13 cellular contexts compared by ENCODE assay signal in genomic region chr15:39195988-39196486, GRCh38.
DNase-seq lines count a peak whose midpoint lies in the region; ATAC-seq, FAIRE-seq and TF ChIP-seq lines count a peak whose summit lies in the region.
"Had no signal": no experiment of that assay in that cellular context is flagged by ENCODE, and none has a peak within 500 bp of the region (broad histone marks: within the 10 kb centered on the region; RNA-seq: fewer than 3 reads in every experiment).

No MANE protein-coding gene starts in this region.

- H3K9ac ChIP-seq in SK-N-SH = peak overlapping the region; percentile 40; the same call in 1 of the 2 replicates

- no peak for TF ChIP-seq POLR2A in A549 (IDR thresholded peaks at IDR 0.05; ENCODE audit: low read length)
- no peak for TF ChIP-seq POLR2A in right lobe of liver (IDR thresholded peaks at IDR 0.05)

- TF ChIP-seq CTCF in A549 (IDR thresholded peaks at IDR 0.05) (no peak), SK-N-SH (IDR thresholded peaks at IDR 0.05) (no peak), fibroblast of the aortic adventitia (IDR thresholded peaks at IDR 0.05; ENCODE audit: insufficient read depth, low read length) (no peak), right lobe of liver (IDR thresholded peaks at IDR 0.05) (no peak)

- no peaks in the 10 kb centered on the region for H4K20me1 ChIP-seq in SK-N-SH (ENCODE audit: insufficient read depth)

- 0% methylated on average over 3 of the region's 3 CpGs for WGBS in A549 (ENCODE audit: missing lambda C conversion rate)
- WGBS in SK-N-SH (ENCODE audit: low lambda C conversion rate) = 6% methylated on average over 3 of the region's 3 CpGs
- 73% methylated on average over 3 of the region's 3 CpGs for WGBS in right lobe of liver (ENCODE audit: insufficient coverage, low coverage, low lambda C conversion rate, missing lambda C conversion rate)

- H3K4me3 ChIP-seq in A549 (no peak overlapping the region), SK-N-SH (ENCODE audit: low read depth in 2 of 2, low read length in 1 of 2) (no peak overlapping the region), fibroblast of the aortic adventitia (ENCODE audit: low read depth, low read length) (no peak overlapping the region), right lobe of liver (no peak overlapping the region)

- H2AFZ ChIP-seq in SK-N-SH (ENCODE audit: low read depth) = peak overlapping the region; percentile 12; the same call in 1 of the 2 replicates

- peak; percentile 92 to 98 for ATAC-seq in A549
- ATAC-seq in right lobe of liver = no peak
- ATAC-seq in HG02798 (IDR thresholded peaks at IDR 0.05; ENCODE audit: poor library complexity, unreplicated experiment) = no peak
- ATAC-seq in HG03159 (IDR thresholded peaks at IDR 0.05; ENCODE audit: unreplicated experiment) = no peak

- intact Hi-C loops in right lobe of liver (cut with DNase I) = no loop called here

- DNase-seq in A549 (ENCODE audit: low read depth in 1 of 2, low spot score in 1 of 2) (peak; percentile 43 to 79), HPDE6-E6E7 (ENCODE audit: extremely low spot score) (peak; percentile 81), SK-N-SH (no peak), fibroblast of the aortic adventitia (ENCODE audit: low read depth) (peak; percentile 81), right lobe of liver (no peak), caudate nucleus (lab: John Stamatoyannopoulos, UW) (no peak)
- DNase-seq: activated CD4-positive, CD25-positive, alpha-beta regulatory T cell; AML-193; NCI-H1092 treated with DMSO at 0.1 percent for 48 hours; nephron progenitor cell; stimulated activated CD4-positive, alpha-beta T cell treated with anti-CD3 and anti-CD28 coated beads, Interleukin-2, amount 100 ng/mL, for 48 hours had no signal

- H3K27me3 ChIP-seq in SK-N-SH (ENCODE audit: insufficient read depth) (no peaks in the 10 kb centered on the region), right lobe of liver (no peaks in the 10 kb centered on the region)

- H3K9me3 ChIP-seq in A549 (no peaks in the 10 kb centered on the region; the same call in 2 of the 3 replicates), SK-N-SH (no peaks in the 10 kb centered on the region), right lobe of liver (no peaks in the 10 kb centered on the region)

- no peaks in the 10 kb centered on the region for H3K36me3 ChIP-seq in SK-N-SH (replicated peaks in 1 of 2; ENCODE audit: control insufficient read depth in 1 of 2, insufficient read depth in 2 of 2, low read length in 1 of 2)
- no peaks in the 10 kb centered on the region for H3K36me3 ChIP-seq in right lobe of liver

- no peaks in the 10 kb centered on the region for H3K9me2 ChIP-seq in SK-N-SH

- peak overlapping the region; percentile 81 to 83 for H3K27ac ChIP-seq in A549
- H3K27ac ChIP-seq in SK-N-SH (ENCODE audit: low read depth in 2 of 2, low read length in 1 of 2) = peak overlapping the region in 1 of 2 experiments; percentile 88; a peak in 2 of 4 replicates
- H3K27ac ChIP-seq in right lobe of liver = no peak overlapping the region
- H3K27ac ChIP-seq in caudate nucleus (ENCODE audit: low read depth, low read length) = no peak overlapping the region

- FAIRE-seq in A549 (lab: Jason Lieb, UNC) = no peak

- peaks cover 47% of the 10 kb centered on the region for H3F3A ChIP-seq in SK-N-SH (replicated peaks; ENCODE audit: insufficient read depth)

- peak overlapping the region; percentile 67 for H3K4me2 ChIP-seq in A549
- peak overlapping the region; percentile 51 for H3K4me2 ChIP-seq in SK-N-SH

- CTCF ChIA-PET in A549 (lab: Yijun Ruan, JAX) (interaction anchor here (4.1 kb wide), 1 partner anchor 24 kb away, joined by 22 read pairs; no protein-coding TSS in a partner anchor), SK-N-SH (lab: Yijun Ruan, JAX) (no interaction called here)

- TF ChIP-seq RAD21 in A549 (conservative IDR thresholded peaks at IDR 0.05 in 1 of 2, IDR thresholded peaks at IDR 0.05 in 1 of 2) = peak in 1 of 2 experiments; percentile 54; a peak in 4 of 5 replicates
- TF ChIP-seq RAD21 in SK-N-SH (IDR thresholded peaks at IDR 0.05; ENCODE audit: low read length) = no peak

- POLR2A ChIA-PET in A549 (lab: Yijun Ruan, JAX) (interaction anchor here (0.9 to 1.0 kb wide), 3 partner anchors 383 to 386 kb away, joined by 3 read pairs; partner anchors contain the start of gene THBS1), SK-N-SH (lab: Yijun Ruan, JAX) (no interaction called here)

- TF ChIP-seq EP300 in A549 (IDR thresholded peaks at IDR 0.05) (peak; percentile 68 to 72; a peak in 3 of 5 replicates), SK-N-SH (IDR thresholded peaks at IDR 0.05; ENCODE audit: borderline replicate concordance in 1 of 2, low read depth in 1 of 2, low read length in 1 of 2) (peak in 1 of 2 experiments; percentile 80; a peak in 2 of 4 replicates)

- H3K4me1 ChIP-seq in A549 (peaks cover 58% of the 10 kb centered on the region), SK-N-SH (ENCODE audit: control insufficient read depth in 1 of 2, insufficient read depth in 2 of 2, low read depth in 1 of 2, low read length in 1 of 2) (peaks cover 7 to 49% of the 10 kb centered on the region in 2 experiments), right lobe of liver (no peaks in the 10 kb centered on the region)

- no peaks in the 10 kb centered on the region for H3K79me2 ChIP-seq in SK-N-SH (ENCODE audit: insufficient read depth)

TF ChIP-seq in A549, 52 proteins besides CTCF, POLR2A, EP300 and RAD21 (continues in another document):
- TF ChIP-seq ATOH8 (CRISPR knock-in tag; IDR thresholded peaks at IDR 0.05; ENCODE audit: low read depth) = no peak
- peak in 1 of 2 experiments; percentile 59; a peak in 2 of 4 replicates for TF ChIP-seq CEBPB (IDR thresholded peaks at IDR 0.05)
- peak; percentile 59 for TF ChIP-seq FOSL2 (IDR thresholded peaks at IDR 0.05)
- peak; percentile 45; the same call in 1 of the 2 replicates for TF ChIP-seq FOSL2 (CRISPR knock-in tag; IDR thresholded peaks at IDR 0.05)
- peak; percentile 83 for TF ChIP-seq JUNB (IDR thresholded peaks at IDR 0.05)
- no peak for TF ChIP-seq SREBF2 (IDR thresholded peaks at IDR 0.05)
- no peak for TF ChIP-seq USF2 (IDR thresholded peaks at IDR 0.05)
- peak; percentile 68; the same call in 2 of the 3 replicates for TF ChIP-seq BCL3 (IDR thresholded peaks at IDR 0.05)

TF ChIP-seq in SK-N-SH, 30 proteins besides CTCF, POLR2A, EP300 and RAD21:
- TF ChIP-seq PBX3 (IDR thresholded peaks at IDR 0.05) (peak; percentile 30), GABPA (IDR thresholded peaks at IDR 0.05; ENCODE audit: low read depth) (no peak), SMC3 (IDR thresholded peaks at IDR 0.05; ENCODE audit: low read depth, low read length) (no peak), CHD2 (IDR thresholded peaks at IDR 0.05; ENCODE audit: low read length, partially characterized antibody) (no peak), NFIC (IDR thresholded peaks at IDR 0.05; ENCODE audit: borderline replicate concordance) (peak; percentile 81), RFX5 (IDR thresholded peaks at IDR 0.05; ENCODE audit: low read length) (no peak), RXRA (IDR thresholded peaks at IDR 0.05; ENCODE audit: borderline replicate concordance, low read depth) (0 out of 2 replicates have a peak, but pooled peaks have one; percentile 17), MEF2A (IDR thresholded peaks at IDR 0.05; ENCODE audit: borderline replicate concordance, low read depth) (peak; percentile 54; the same call in 1 of the 2 replicates), FOXJ3 (CRISPR knock-in tag; IDR thresholded peaks at IDR 0.05) (no peak), TCF12 (IDR thresholded peaks at IDR 0.05) (peak; percentile 70; the same call in 1 of the 2 replicates), USF2 (IDR thresholded peaks at IDR 0.05; ENCODE audit: borderline replicate concordance, low read depth, low read length) (no peak), JUND (IDR thresholded peaks at IDR 0.05) (peak; percentile 39; the same call in 1 of the 2 replicates), RCOR1 (IDR thresholded peaks at IDR 0.05; ENCODE audit: low read length) (no peak), TEAD4 (IDR thresholded peaks at IDR 0.05; ENCODE audit: borderline replicate concordance, insufficient read depth) (0 out of 2 replicates have a peak, but pooled peaks have one; percentile 54), FOSL2 (IDR thresholded peaks at IDR 0.05; ENCODE audit: borderline replicate concordance, low read depth) (peak; percentile 80; the same call in 1 of the 2 replicates), MXI1 (IDR thresholded peaks at IDR 0.05; ENCODE audit: low read depth, low read length) (no peak), SIN3A (IDR thresholded peaks at IDR 0.05; ENCODE audit: borderline replicate concordance, low read depth, low read length) (no peak), MAX (IDR thresholded peaks at IDR 0.05; ENCODE audit: low read depth) (peak; percentile 37; the same call in 1 of the 2 replicates), ELF1 (IDR thresholded peaks at IDR 0.05) (0 out of 2 replicates have a peak, but pooled peaks have one; percentile 6)
TF ChIP-seq in SK-N-SH: peak in this region for 10.

Comparison
In these comparisons a context has a peak if more than half of its experiments do, and no peak if none do; other contexts are left out.
1. ATAC-seq: peak in A549 (2 of 2); none in right lobe of liver (0 of 4), HG02798 (single experiment) and HG03159 (single experiment).
2. DNase-seq: peak in A549 (2 of 2), HPDE6-E6E7 (single experiment) and fibroblast of the aortic adventitia (single experiment); none in SK-N-SH (single experiment), right lobe of liver (0 of 3) and caudate nucleus (0 of 61).
3. H3K27ac ChIP-seq: peak in A549 (2 of 2); none in right lobe of liver (0 of 3) and caudate nucleus (single experiment).
4. Of the 12 proteins assayed by ChIP-seq in both A549 and SK-N-SH: peak only in A549: SMC3; only in SK-N-SH: PBX3; in both: FOSL2 and MAX; in neither: 6; mixed calls (peak in some experiments, not most) for 2.